In genomic region chr12:76348079-76348901, GRCh38 we compare ENCODE assay signal across 8 cellular contexts. TPM values are rescaled to one million over a fixed set of nuclear protein-coding genes. Genes with fewer than 3 reads are reported as not detected.
A peak's percentile ranks its signal among the peaks of the same experiment; 100 is the strongest.
DNase-seq lines count a peak whose midpoint lies in the region; ATAC-seq, FAIRE-seq and TF ChIP-seq lines count a peak whose summit lies in the region.

BBS10 (minus strand) TSS chr12:76348415; CDS start chr12:76348358, 57 bp downstream.

- peak; percentile 92 for DNase-seq in Calu3
- peak; percentile 92 for DNase-seq in HTR-8/SVneo (ENCODE audit: insufficient read length, low spot score)
- DNase-seq in NT2/D1 (ENCODE audit: low read depth, low spot score) = peak; percentile 88
- peak; percentile 79 for DNase-seq in activated CD8-positive, alpha-beta memory T cell treated with anti-CD3 and anti-CD28 coated beads, Interleukin-2, amount 50 U/mL, for 4 hours
- DNase-seq in endothelial cell of umbilical vein (ENCODE audit: low read depth, low spot score) = peak; percentile 90
- DNase-seq in middle frontal gyrus (ENCODE audit: extremely low spot score, low spot score) = peak; percentile 75
- DNase-seq in stimulated activated CD8-positive, alpha-beta memory T cell treated with anti-CD3 and anti-CD28 coated beads, Interleukin-2, amount 100 ng/mL, for 48 hours (ENCODE audit: low read depth in 2 of 2) = peak; percentile 76 to 79

- H3K4me1 ChIP-seq in NT2/D1 (ENCODE audit: insufficient read depth, insufficient read length) = no peaks in the 10 kb centered on the region
- H3K4me1 ChIP-seq in endothelial cell of umbilical vein (ENCODE audit: control insufficient read depth, extremely low read depth, insufficient read depth, low read length) = peaks cover 18% of the 10 kb centered on the region

- BruUV-seq in Calu3 (replicated peaks; lab: Mats Ljungman, UMichigan) (TSS peak; percentile 98), endothelial cell of umbilical vein (replicated peaks; lab: Mats Ljungman, UMichigan) (TSS peak; percentile 93)

- H3K27me3 Mint-ChIP-seq in Calu3 (ENCODE audit: unreplicated experiment) = no peaks in the 10 kb centered on the region

- peaks cover 23% of the 10 kb centered on the region for H3K36me3 Mint-ChIP-seq in Calu3 (ENCODE audit: insufficient read depth, unreplicated experiment)

- H3K9ac ChIP-seq in NT2/D1 (ENCODE audit: insufficient read length, low read depth) (peak within 1 kb of the TSS; percentile 97), endothelial cell of umbilical vein (replicated peaks; ENCODE audit: extremely low read depth, insufficient read depth, low read length) (peak within 1 kb of the TSS; percentile 76)

- peaks cover 25% of the 10 kb centered on the region for H3K4me1 Mint-ChIP-seq in Calu3 (ENCODE audit: low read depth, unreplicated experiment)

- FAIRE-seq in HTR-8/SVneo (lab: Jason Lieb, UNC) = no peak
- peak; percentile 82 for FAIRE-seq in endothelial cell of umbilical vein (lab: Jason Lieb, UNC)

- dilution Hi-C loops in endothelial cell of umbilical vein (cut with MboI; ENCODE audit: extremely low pct_ligation_motif_present, low sequenced_read_pairs) = loop anchor here (25.0 kb wide), 1 partner anchor 261 kb away; the partner anchor contains the start of gene NAP1L1

- intact Hi-C loops in Calu3 (cut with micrococcal nuclease; ENCODE audit: unreplicated experiment) (loop anchor here (5.0 kb wide), 3 partner anchors 209 to 301 kb away; partner anchors contain the start of gene OSBPL8), endothelial cell of umbilical vein (cut with micrococcal nuclease) (loop anchor here (1.0 to 5.0 kb wide), 10 partner anchors 89 to 1016 kb away; partner anchors contain the start of genes CAPS2, GLIPR1L1, KRR1 and OSBPL8)

- H2AFZ ChIP-seq in endothelial cell of umbilical vein (ENCODE audit: low read depth, low read length) = peak within 1 kb of the TSS; percentile 67

- H4K20me1 ChIP-seq in endothelial cell of umbilical vein (replicated peaks; ENCODE audit: control insufficient read depth, extremely low read depth, insufficient read depth, low read length) = no peaks in the 10 kb centered on the region

- CTCF ChIA-PET in Calu3 (lab: Charles Lee) (interaction anchor here (0.5 to 2.3 kb wide), 8 partner anchors 8 to 957 kb away, joined by 3 to 12 read pairs (median 4); partner anchors contain the start of gene GLIPR1L2), endothelial cell of umbilical vein (lab: Charles Lee) (interaction anchor here (1.0 to 3.5 kb wide), 21 partner anchors 9 to 821 kb away, joined by 3 to 37 read pairs (median 10); partner anchors contain the start of genes NAP1L1 and PHLDA1)

- POLR2A ChIA-PET in endothelial cell of umbilical vein (lab: Charles Lee) = interaction anchor here (1.1 kb wide), 1 partner anchor 89 kb away, joined by 3 read pairs; no protein-coding TSS in a partner anchor

- H3K4me3 ChIP-seq in NT2/D1 (ENCODE audit: insufficient read length, low read depth) (peak within 1 kb of the TSS; percentile 98), endothelial cell of umbilical vein (replicated peaks in 1 of 3; ENCODE audit: insufficient read depth in 1 of 3, low read depth in 1 of 3, low read length in 3 of 3) (peak within 1 kb of the TSS; percentile 27 to 86 (median 82))

- peak within 1 kb of the TSS; percentile 89 for H3K4me2 ChIP-seq in endothelial cell of umbilical vein (ENCODE audit: insufficient read depth, low read length)

- H3K27me3 ChIP-seq in NT2/D1 (ENCODE audit: insufficient read depth, insufficient read length) (no peaks in the 10 kb centered on the region), endothelial cell of umbilical vein (ENCODE audit: control insufficient read depth in 2 of 2, insufficient read depth in 2 of 2, low read length in 2 of 2) (no peaks in the 10 kb centered on the region)

- peak; percentile 96 for ATAC-seq in GM21367 (IDR thresholded peaks at IDR 0.05; ENCODE audit: unreplicated experiment)

- H3K9me3 ChIP-seq in NT2/D1 (ENCODE audit: insufficient read depth, low read length) (no peaks in the 10 kb centered on the region), endothelial cell of umbilical vein (replicated peaks; ENCODE audit: control insufficient read depth, insufficient read depth, low read length) (no peaks in the 10 kb centered on the region)

- peaks cover 12% of the 10 kb centered on the region for H3K79me2 ChIP-seq in endothelial cell of umbilical vein (ENCODE audit: control insufficient read depth, insufficient read depth, low read length)

- H3K9me3 Mint-ChIP-seq in Calu3 (ENCODE audit: low read depth, unreplicated experiment) = no peaks in the 10 kb centered on the region

- H3K27ac ChIP-seq in endothelial cell of umbilical vein (ENCODE audit: insufficient read depth, low read depth, low read length) = peak within 1 kb of the TSS; percentile 44

- H3K9me1 ChIP-seq in endothelial cell of umbilical vein (replicated peaks; ENCODE audit: control insufficient read depth, extremely low read depth, insufficient read depth, low read length) = no peaks in the 10 kb centered on the region

- H3K27ac Mint-ChIP-seq in Calu3 (ENCODE audit: unreplicated experiment) = peak within 1 kb of the TSS; percentile 85

- peak within 1 kb of the TSS; percentile 89 for H3K4me3 Mint-ChIP-seq in Calu3 (ENCODE audit: low read depth, unreplicated experiment)

- peaks cover 18% of the 10 kb centered on the region for H3K36me3 ChIP-seq in NT2/D1 (ENCODE audit: insufficient read depth, insufficient read length, low read length)
- H3K36me3 ChIP-seq in endothelial cell of umbilical vein (ENCODE audit: control insufficient read depth in 2 of 2, extremely low read depth in 1 of 2, insufficient read depth in 2 of 2, low read length in 2 of 2) = no peaks in the 10 kb centered on the region

- TF ChIP-seq CTCF in Calu3 (IDR thresholded peaks at IDR 0.05; ENCODE audit: unreplicated experiment) (no peak), endothelial cell of umbilical vein (IDR thresholded peaks at IDR 0.05; ENCODE audit: extremely low read depth in 1 of 2, insufficient read depth in 1 of 2, low read depth in 1 of 2, low read length in 2 of 2) (peak; percentile 24 to 66)

- peak; percentile 81 for TF ChIP-seq POLR2A in endothelial cell of umbilical vein (IDR thresholded peaks at IDR 0.05; ENCODE audit: low read depth, low read length)

TF ChIP-seq in endothelial cell of umbilical vein, 7 proteins besides CTCF, POLR2A, EP300 and RAD21:
- TF ChIP-seq POLR2AphosphoS5 (IDR thresholded peaks at IDR 0.05; ENCODE audit: insufficient read depth, low read depth, low read length) (peak; percentile 88), JUN (IDR thresholded peaks at IDR 0.05; ENCODE audit: borderline replicate concordance, insufficient read depth, insufficient read length, low read depth) (no peak)
TF ChIP-seq in endothelial cell of umbilical vein: peak in this region for 1.

RNA-seq across cellular contexts. Expression of gene BBS10, which starts in this region (rescaled TPM):
- total RNA-seq in Calu3 (2022) = 11.7 and 13.7 TPM in 2 replicates
- 7.5 and 7.8 TPM in 2 replicates for total RNA-seq in endothelial cell of umbilical vein
- 2.8 and 3.4 TPM in 2 replicates for polyA plus RNA-seq in endothelial cell of umbilical vein
- 4.0 and 4.3 TPM in 2 replicates for polyA plus RNA-seq in endothelial cell of umbilical vein (2011; cell fraction: cytosol; rRNA removed)
- 3.1 and 4.5 TPM in 2 replicates for polyA plus RNA-seq in endothelial cell of umbilical vein (2011; cell fraction: nucleus; rRNA removed)
- polyA plus RNA-seq in endothelial cell of umbilical vein (2012) = 8.2 and 8.6 TPM in 2 replicates
- polyA minus RNA-seq in endothelial cell of umbilical vein = 4.5 and 5.2 TPM in 2 replicates
- 4.6 TPM for polyA minus RNA-seq in endothelial cell of umbilical vein (2011; cell fraction: cytosol; rRNA and poly(A)+ RNA removed)
- polyA minus RNA-seq in endothelial cell of umbilical vein (2011; cell fraction: nucleus; rRNA and poly(A)+ RNA removed) = 4.2 and 5.4 TPM in 2 replicates

Comparison
In these comparisons a context has a peak if more than half of its experiments do, and no peak if none do; other contexts are left out.
1. Peak in every context shown above with its lines: DNase-seq, ATAC-seq, H3K4me3 ChIP-seq and H3K27ac ChIP-seq.